In genomic region chr19:10230155-10230903, GRCh38 we compare ENCODE assay signal across 8 cellular contexts. TPM values are rescaled to one million over a fixed set of nuclear protein-coding genes. Genes with fewer than 3 reads are reported as not detected.
DNase-seq lines count a peak whose midpoint lies in the region; ATAC-seq and TF ChIP-seq lines count a peak whose summit lies in the region.

No MANE protein-coding gene starts in this region.

- intact Hi-C loops in CD4-positive, alpha-beta T cell (cut with DNase I, micrococcal nuclease), result loop anchor here (5.0 kb wide), 1 partner anchor 33 kb away; no protein-coding TSS in a partner anchor
- intact Hi-C loops in activated CD4-positive, alpha-beta T cell treated with anti-CD3 and anti-CD28 coated beads, Interleukin-2, amount 10 ng/mL, durations not matched to agents 24 days and 14 days (cut with micrococcal nuclease), result loop anchor here (2.0 kb wide), 1 partner anchor 36 kb away; the partner anchor contains the start of gene DNMT1

- no peaks in the 10 kb centered on the region for H3K9me3 Mint-ChIP-seq in CD4-positive, alpha-beta T cell
- no peaks in the 10 kb centered on the region for H3K9me3 Mint-ChIP-seq in activated CD4-positive, alpha-beta T cell treated with anti-CD3 and anti-CD28 coated beads, Interleukin-2, amount 10 ng/mL, durations not matched to agents 24 days and 14 days

- no peaks in the 10 kb centered on the region for H3K36me3 Mint-ChIP-seq in CD4-positive, alpha-beta T cell (ENCODE audit: low read depth)
- H3K36me3 Mint-ChIP-seq in activated CD4-positive, alpha-beta T cell treated with anti-CD3 and anti-CD28 coated beads, Interleukin-2, amount 10 ng/mL, durations not matched to agents 24 days and 14 days (ENCODE audit: low read depth), result no peaks in the 10 kb centered on the region

- no peaks in the 10 kb centered on the region for H3K9me3 ChIP-seq in CD4-positive, alpha-beta T cell (ENCODE audit: control insufficient read depth, low read length)
- no peaks in the 10 kb centered on the region for H3K9me3 ChIP-seq in duodenal mucosa (ENCODE audit: control insufficient read depth in 1 of 2, low read length in 2 of 2)
- H3K9me3 ChIP-seq in mononuclear cell (ENCODE audit: low read depth, low read length), result no peaks in the 10 kb centered on the region

- peaks cover 0 to 22% of the 10 kb centered on the region in 2 donors for H3K4me1 ChIP-seq in duodenal mucosa (ENCODE audit: control insufficient read depth in 1 of 2, insufficient read depth in 2 of 2, low read length in 2 of 2)
- peaks cover 32% of the 10 kb centered on the region for H3K4me1 ChIP-seq in mononuclear cell (ENCODE audit: insufficient read depth, low read length)

- H3K27me3 ChIP-seq in CD4-positive, alpha-beta T cell (ENCODE audit: control insufficient read depth, insufficient read depth, low read length), result no peaks in the 10 kb centered on the region
- H3K27me3 ChIP-seq in duodenal mucosa (ENCODE audit: control insufficient read depth in 1 of 2, insufficient read depth in 2 of 2, low read length in 2 of 2) (no peaks in the 10 kb centered on the region), mononuclear cell (ENCODE audit: insufficient read depth, low read length) (no peaks in the 10 kb centered on the region)

- H3K4me3 ChIP-seq in duodenal mucosa (ENCODE audit: low read depth in 1 of 2, low read length in 2 of 2) (peak overlapping the region; percentile 81), mononuclear cell (ENCODE audit: low read length) (peak overlapping the region; percentile 60)

- H3K9ac ChIP-seq in duodenal mucosa (ENCODE audit: low read depth in 1 of 2, low read length in 2 of 2), result peak overlapping the region; percentile 66 to 74

- H3K27ac Mint-ChIP-seq in CD4-positive, alpha-beta T cell, result peak overlapping the region; percentile 92
- H3K27ac Mint-ChIP-seq in activated CD4-positive, alpha-beta T cell treated with anti-CD3 and anti-CD28 coated beads, Interleukin-2, amount 10 ng/mL, durations not matched to agents 24 days and 14 days, result peak overlapping the region; percentile 88

- DNase-seq in CD4-positive, alpha-beta T cell, result peak; percentile 11 to 75 (median 52)
- peak; percentile 87 for DNase-seq in activated CD4-positive, alpha-beta T cell treated with anti-CD3 and anti-CD28 coated beads, Interleukin-2, amount 10 ng/mL, durations not matched to agents 24 days and 14 days
- DNase-seq in stimulated activated CD8-positive, alpha-beta memory T cell treated with anti-CD3 and anti-CD28 coated beads, Interleukin-4, amount 100 ng/mL, for 4 hours (ENCODE audit: low read depth in 2 of 2, low spot score in 1 of 2), result peak; percentile 47 to 70

- CTCF ChIA-PET in CD4-positive, alpha-beta T cell (lab: Charles Lee), result interaction anchor here (1.0 to 3.0 kb wide), 2 partner anchors 10 to 19 kb away, joined by 3 to 38 read pairs; no protein-coding TSS in a partner anchor

- peak overlapping the region; percentile 90 for H3K27ac ChIP-seq in CD4-positive, alpha-beta T cell (ENCODE audit: low read depth, low read length)
- H3K27ac ChIP-seq in duodenal mucosa (ENCODE audit: low read depth, low read length), result peak overlapping the region; percentile 73

- peak overlapping the region; percentile 92 for H3K4me3 Mint-ChIP-seq in CD4-positive, alpha-beta T cell
- H3K4me3 Mint-ChIP-seq in activated CD4-positive, alpha-beta T cell treated with anti-CD3 and anti-CD28 coated beads, Interleukin-2, amount 10 ng/mL, durations not matched to agents 24 days and 14 days, result peak overlapping the region; percentile 89

- POLR2A ChIA-PET in CD4-positive, alpha-beta T cell (lab: Charles Lee), result interaction anchor here (0.9 to 1.3 kb wide), 2 partner anchors 20 to 150 kb away, joined by 3 read pairs; partner anchors contain the start of gene TYK2

- no peaks in the 10 kb centered on the region for H3K27me3 Mint-ChIP-seq in CD4-positive, alpha-beta T cell
- H3K27me3 Mint-ChIP-seq in activated CD4-positive, alpha-beta T cell treated with anti-CD3 and anti-CD28 coated beads, Interleukin-2, amount 10 ng/mL, durations not matched to agents 24 days and 14 days, result no peaks in the 10 kb centered on the region

- H3K36me3 ChIP-seq in duodenal mucosa (ENCODE audit: control insufficient read depth in 1 of 2, insufficient read depth in 2 of 2, low read length in 2 of 2), result no peaks in the 10 kb centered on the region

- ATAC-seq in CD4-positive, alpha-beta T cell (ENCODE audit: poor library complexity), result peak; percentile 66
- ATAC-seq in HG03432 (IDR thresholded peaks at IDR 0.05; ENCODE audit: unreplicated experiment) (peak; percentile 9), GM18867 (IDR thresholded peaks at IDR 0.05; ENCODE audit: unreplicated experiment) (no peak), HG02678 (IDR thresholded peaks at IDR 0.05; ENCODE audit: unreplicated experiment) (no peak)

- no peak for TF ChIP-seq CTCF in CD4-positive, alpha-beta T cell (IDR thresholded peaks at IDR 0.05)

- peaks cover 24% of the 10 kb centered on the region for H3K4me1 Mint-ChIP-seq in CD4-positive, alpha-beta T cell (ENCODE audit: low read depth)
- peaks cover 13% of the 10 kb centered on the region for H3K4me1 Mint-ChIP-seq in activated CD4-positive, alpha-beta T cell treated with anti-CD3 and anti-CD28 coated beads, Interleukin-2, amount 10 ng/mL, durations not matched to agents 24 days and 14 days

RNA-seq across cellular contexts. Expression of gene S1PR2, which starts 0.8 kb away (rescaled TPM):
- total RNA-seq in CD4-positive, alpha-beta T cell, result 10 to 100 TPM; 14.6 to 17.2 TPM
- total RNA-seq in activated CD4-positive, alpha-beta T cell treated with anti-CD3 and anti-CD28 coated beads, Interleukin-2, amount 10 ng/mL, durations not matched to agents 24 days and 14 days, result 14.3 and 14.7 TPM in 2 replicates
- 5.6 TPM for total RNA-seq in mononuclear cell

RNA-seq across cellular contexts. Expression of gene MRPL4, which starts 21.7 kb away (rescaled TPM):
- total RNA-seq in CD4-positive, alpha-beta T cell, result 10 to 100 TPM; 44.6 to 47.3 TPM
- total RNA-seq in activated CD4-positive, alpha-beta T cell treated with anti-CD3 and anti-CD28 coated beads, Interleukin-2, amount 10 ng/mL, durations not matched to agents 24 days and 14 days, result 163 and 174 TPM in 2 replicates
- total RNA-seq in mononuclear cell, result 14.9 TPM

RNA-seq across cellular contexts. Expression of gene DNMT1, which starts 35.6 kb away (rescaled TPM):
- total RNA-seq in CD4-positive, alpha-beta T cell, result 100 to 1,000 TPM; 159 to 160 TPM
- 410 and 414 TPM in 2 replicates for total RNA-seq in activated CD4-positive, alpha-beta T cell treated with anti-CD3 and anti-CD28 coated beads, Interleukin-2, amount 10 ng/mL, durations not matched to agents 24 days and 14 days
- total RNA-seq in mononuclear cell, result 53.0 TPM

RNA-seq across cellular contexts. Expression of gene ICAM1, which starts 40.6 kb away (rescaled TPM):
- 1 to 10 TPM; 7.0 to 7.4 TPM for total RNA-seq in CD4-positive, alpha-beta T cell
- 81.5 and 82.1 TPM in 2 replicates for total RNA-seq in activated CD4-positive, alpha-beta T cell treated with anti-CD3 and anti-CD28 coated beads, Interleukin-2, amount 10 ng/mL, durations not matched to agents 24 days and 14 days
- total RNA-seq in mononuclear cell, result 170 TPM

RNA-seq across cellular contexts. Expression of gene ICAM4, which starts 56.4 kb away (rescaled TPM):
- under 1 TPM; 0.52 to 0.70 TPM for total RNA-seq in CD4-positive, alpha-beta T cell
- total RNA-seq in activated CD4-positive, alpha-beta T cell treated with anti-CD3 and anti-CD28 coated beads, Interleukin-2, amount 10 ng/mL, durations not matched to agents 24 days and 14 days, result 0.71 and 0.79 TPM in 2 replicates
- total RNA-seq in mononuclear cell, result 7.9 TPM

Comparison
In these comparisons a context has a peak if more than half of its experiments do, and no peak if none do; other contexts are left out.
1. ATAC-seq: peak in CD4-positive, alpha-beta T cell (single experiment) and HG03432 (single experiment); none in GM18867 (single experiment) and HG02678 (single experiment).
2. Peak in every context shown above with its lines, with median percentiles within 50 percentile points of each other: DNase-seq.